8 cellular contexts compared by ENCODE assay signal in genomic region chr1:36155560-36156328, GRCh38. TPM values are rescaled to one million over a fixed set of nuclear protein-coding genes. Genes with fewer than 3 reads are reported as not detected.
DNase-seq lines count a peak whose midpoint lies in the region; ATAC-seq and TF ChIP-seq lines count a peak whose summit lies in the region.

TSS of gene MAP7D1 (plus strand) at chr1:36156160. CDS start at chr1:36156418, 258 bp downstream.

- peak within 1 kb of the TSS; percentile 92 for H3K4me3 ChIP-seq in HUES64 (ENCODE audit: low read length)

- H3K27me3 Mint-ChIP-seq in activated T-helper 17 cell treated with anti-CD3 and anti-CD28 coated beads, Interleukin-2, amount 50 U/mL, for 72 hours = no peaks in the 10 kb centered on the region
- peaks cover 3% of the 10 kb centered on the region for H3K27me3 Mint-ChIP-seq in nephron (ENCODE audit: low read depth)
- no peaks in the 10 kb centered on the region for H3K27me3 Mint-ChIP-seq in stimulated activated naive CD8-positive, alpha-beta T cell treated with anti-CD3 and anti-CD28 coated beads, Interleukin-15, Interleukin-2, amounts not matched to agents 100 ng/mL and 50 ng/mL, for 24 hours

- H3K27ac Mint-ChIP-seq in activated T-helper 17 cell treated with anti-CD3 and anti-CD28 coated beads, Interleukin-2, amount 50 U/mL, for 72 hours = peak within 1 kb of the TSS; percentile 94
- H3K27ac Mint-ChIP-seq in nephron = peak within 1 kb of the TSS; percentile 97 to 98 (median 98)
- peak within 1 kb of the TSS; percentile 91 for H3K27ac Mint-ChIP-seq in stimulated activated naive CD8-positive, alpha-beta T cell treated with anti-CD3 and anti-CD28 coated beads, Interleukin-15, Interleukin-2, amounts not matched to agents 100 ng/mL and 50 ng/mL, for 24 hours

- H3K4me3 Mint-ChIP-seq in activated T-helper 17 cell treated with anti-CD3 and anti-CD28 coated beads, Interleukin-2, amount 50 U/mL, for 72 hours = peak within 1 kb of the TSS; percentile 95
- peak within 1 kb of the TSS; percentile 91 to 94 (median 93) for H3K4me3 Mint-ChIP-seq in nephron
- H3K4me3 Mint-ChIP-seq in stimulated activated naive CD8-positive, alpha-beta T cell treated with anti-CD3 and anti-CD28 coated beads, Interleukin-15, Interleukin-2, amounts not matched to agents 100 ng/mL and 50 ng/mL, for 24 hours = peak within 1 kb of the TSS; percentile 87

- ATAC-seq in activated T-helper 17 cell treated with anti-CD3 and anti-CD28 coated beads, Interleukin-2, amount 50 U/mL, for 72 hours (replicated peaks) = peak; percentile 72

- peak within 1 kb of the TSS; percentile 76 for H3K27ac ChIP-seq in HUES64 (ENCODE audit: low read depth, low read length)

- peak within 1 kb of the TSS; percentile 75 for H3K9ac ChIP-seq in HUES64 (ENCODE audit: low read depth, low read length)

- peaks cover 38% of the 10 kb centered on the region for H3K27me3 ChIP-seq in HUES64 (ENCODE audit: insufficient read depth, low read length)

- no peaks in the 10 kb centered on the region for H3K36me3 ChIP-seq in HUES64 (ENCODE audit: insufficient read depth, low read length)

- DNase-seq in COLO668 (lab: John Stamatoyannopoulos, UW; ENCODE audit: unreplicated experiment) (peak; percentile 97), GM20000 (ENCODE audit: low spot score) (peak; percentile 91), RPMI7951 (ENCODE audit: low read depth) (peak; percentile 85), fibroblast of peridontal ligament (ENCODE audit: extremely low read depth) (peak; percentile 76)

- peaks cover 22% of the 10 kb centered on the region for H3K36me3 Mint-ChIP-seq in activated T-helper 17 cell treated with anti-CD3 and anti-CD28 coated beads, Interleukin-2, amount 50 U/mL, for 72 hours (ENCODE audit: low read depth)
- peaks cover 10% of the 10 kb centered on the region for H3K36me3 Mint-ChIP-seq in nephron (ENCODE audit: low read depth)
- H3K36me3 Mint-ChIP-seq in stimulated activated naive CD8-positive, alpha-beta T cell treated with anti-CD3 and anti-CD28 coated beads, Interleukin-15, Interleukin-2, amounts not matched to agents 100 ng/mL and 50 ng/mL, for 24 hours (ENCODE audit: low read depth) = peaks cover 15% of the 10 kb centered on the region

- TF ChIP-seq CTCF in GM20000 (IDR thresholded peaks at IDR 0.05; ENCODE audit: extremely low read depth, missing control alignments) (no peak), nephron (IDR thresholded peaks at IDR 0.05; ENCODE audit: unreplicated experiment in 3 of 3) (no peak)

- H3K4me1 ChIP-seq in HUES64 (ENCODE audit: insufficient read depth, low read length) = peaks cover 18% of the 10 kb centered on the region

- H3K9me3 Mint-ChIP-seq in activated T-helper 17 cell treated with anti-CD3 and anti-CD28 coated beads, Interleukin-2, amount 50 U/mL, for 72 hours = no peaks in the 10 kb centered on the region
- H3K9me3 Mint-ChIP-seq in nephron = no peaks in the 10 kb centered on the region
- H3K9me3 Mint-ChIP-seq in stimulated activated naive CD8-positive, alpha-beta T cell treated with anti-CD3 and anti-CD28 coated beads, Interleukin-15, Interleukin-2, amounts not matched to agents 100 ng/mL and 50 ng/mL, for 24 hours = no peaks in the 10 kb centered on the region

- H3K4me1 Mint-ChIP-seq in activated T-helper 17 cell treated with anti-CD3 and anti-CD28 coated beads, Interleukin-2, amount 50 U/mL, for 72 hours = peaks cover 34% of the 10 kb centered on the region
- peaks cover 62% of the 10 kb centered on the region for H3K4me1 Mint-ChIP-seq in nephron
- H3K4me1 Mint-ChIP-seq in stimulated activated naive CD8-positive, alpha-beta T cell treated with anti-CD3 and anti-CD28 coated beads, Interleukin-15, Interleukin-2, amounts not matched to agents 100 ng/mL and 50 ng/mL, for 24 hours (ENCODE audit: low read depth) = peaks cover 73% of the 10 kb centered on the region

- no peaks in the 10 kb centered on the region for H3K9me3 ChIP-seq in HUES64 (ENCODE audit: insufficient read depth, low read depth, low read length)

- WGBS in HUES64 = under 1% methylated on average over 84 of the region's 84 CpGs

RNA-seq across cellular contexts. Expression of gene MAP7D1, which starts in this region (rescaled TPM):
- 56.9 TPM for polyA plus RNA-seq in HUES64 (2013, experiment 1 of 2)
- polyA plus RNA-seq in HUES64 (2013, experiment 2 of 2) = 60.4 TPM
- total RNA-seq in RPMI7951 (2014; rRNA removed; shearing (Covaris generic)) = 82.4 and 107 TPM in 2 replicates
- 100 to 1,000 TPM in 1 of 2 donors, 10 to 100 TPM in 1; 97.9 to 164 TPM for total RNA-seq in activated T-helper 17 cell treated with anti-CD3 and anti-CD28 coated beads, Interleukin-2, amount 50 U/mL, for 72 hours

Comparison
In these comparisons a context has a peak if more than half of its experiments do, and no peak if none do; other contexts are left out.
1. Peak in every context shown above with its lines: DNase-seq, ATAC-seq, H3K4me3 ChIP-seq and H3K27ac ChIP-seq.